14 cellular contexts compared by ENCODE assay signal in genomic region chr9:111851536-111851935, GRCh38. TPM values are rescaled to one million over a fixed set of nuclear protein-coding genes. Genes with fewer than 3 reads are reported as not detected.
DNase-seq lines count a peak whose midpoint lies in the region; FAIRE-seq lines count a peak whose summit lies in the region.
"Had no signal": no experiment of that assay in that cellular context is flagged by ENCODE, and none has a peak within 500 bp of the region (broad histone marks: within the 10 kb centered on the region; RNA-seq: fewer than 3 reads in every experiment).

No MANE protein-coding gene starts in this region.

- DNase-seq in DMS 273 (lab: John Stamatoyannopoulos, UW; ENCODE audit: unreplicated experiment) (peak; percentile 3), DMS 273 treated with DMSO at 0.1 percent for 48 hours (lab: John Stamatoyannopoulos, UW) (no peak), RKO (ENCODE audit: low spot score) (peak; percentile 60), epithelial cell of prostate (ENCODE audit: low read depth, low spot score) (peak; percentile 82), small intestine (peak; percentile 28)
- no peak for DNase-seq in activated CD8-positive, alpha-beta memory T cell treated with anti-CD3 and anti-CD28 coated beads, Interleukin-2, amount 50 U/mL, for 48 hours
- no peak for DNase-seq in stimulated activated naive CD4-positive, alpha-beta T cell treated with Interleukin-2 at 50 U/mL for 16 hours (lab: John Stamatoyannopoulos, UW)
- DNase-seq in activated CD4-positive, alpha-beta T cell treated with anti-CD3 and anti-CD28 coated beads for 48 hours = no peak
- DNase-seq: activated CD4-positive, alpha-beta T cell treated with anti-CD3 and anti-CD28 coated beads, Interleukin-2, amount 50 U/mL, for 1 hour; erythroblast; NCI-H2227 treated with DMSO at 0.1 percent for 48 hours had no signal

- no peak overlapping the region for H3K4me3 ChIP-seq in small intestine (ENCODE audit: low read depth in 1 of 2, low read length in 2 of 2)
- H3K4me3 ChIP-seq: thoracic aorta had no signal

- H3K27ac ChIP-seq in epithelial cell of prostate = peak overlapping the region; percentile 84
- H3K27ac ChIP-seq in small intestine (ENCODE audit: low read depth in 1 of 2, low read length in 1 of 2) = no peak overlapping the region
- H3K27ac ChIP-seq: 22Rv1, thoracic aorta had no signal

- no peaks in the 10 kb centered on the region for H3K36me3 ChIP-seq in small intestine (ENCODE audit: control insufficient read depth in 2 of 2, insufficient read depth in 2 of 2, low read length in 2 of 2)
- H3K36me3 ChIP-seq: thoracic aorta had no signal

- H3K9me3 ChIP-seq in small intestine (ENCODE audit: control insufficient read depth, low read depth) = no peaks in the 10 kb centered on the region
- H3K9me3 ChIP-seq: thoracic aorta had no signal

- FAIRE-seq in small intestine (lab: Jason Lieb, UNC) = no peak
- FAIRE-seq: GM12892 had no signal

- 7 to 38% (median 25%) methylated on average over 2 of the region's 2 CpGs for WGBS in small intestine, 3 donors

- no peaks in the 10 kb centered on the region for H3K4me1 ChIP-seq in small intestine (ENCODE audit: control insufficient read depth in 2 of 2, insufficient read depth in 1 of 2, low read depth in 1 of 2, low read length in 1 of 2)

- no peaks in the 10 kb centered on the region for H3K27me3 ChIP-seq in small intestine (ENCODE audit: control insufficient read depth in 2 of 2, insufficient read depth in 2 of 2, low read length in 2 of 2)

RNA-seq across cellular contexts. Expression of gene UGCG, which starts 45.1 kb away (rescaled TPM):
- 10 to 100 TPM; 11.6 to 23.5 (median 17.3) TPM for polyA plus RNA-seq in small intestine

RNA-seq across cellular contexts. Expression of gene SHOC1, which starts 56.8 kb away (rescaled TPM):
- polyA plus RNA-seq in small intestine = under 1 TPM in 1 of 3 donors, not detected in 2; 0.04 TPM

Comparison
In these comparisons a context has a peak if more than half of its experiments do, and no peak if none do; other contexts are left out.
1. DNase-seq: peak in DMS 273 (single experiment), RKO (single experiment), epithelial cell of prostate (single experiment) and small intestine (single experiment); none in DMS 273 treated with DMSO at 0.1 percent for 48 hours (single experiment), activated CD8-positive, alpha-beta memory T cell treated with anti-CD3 and anti-CD28 coated beads, Interleukin-2, amount 50 U/mL, for 48 hours (single experiment), stimulated activated naive CD4-positive, alpha-beta T cell treated with Interleukin-2 at 50 U/mL for 16 hours (single experiment) and activated CD4-positive, alpha-beta T cell treated with anti-CD3 and anti-CD28 coated beads for 48 hours (single experiment).